Comparison of ENCODE assay signal across 24 cellular contexts in the genomic region with DNA sequence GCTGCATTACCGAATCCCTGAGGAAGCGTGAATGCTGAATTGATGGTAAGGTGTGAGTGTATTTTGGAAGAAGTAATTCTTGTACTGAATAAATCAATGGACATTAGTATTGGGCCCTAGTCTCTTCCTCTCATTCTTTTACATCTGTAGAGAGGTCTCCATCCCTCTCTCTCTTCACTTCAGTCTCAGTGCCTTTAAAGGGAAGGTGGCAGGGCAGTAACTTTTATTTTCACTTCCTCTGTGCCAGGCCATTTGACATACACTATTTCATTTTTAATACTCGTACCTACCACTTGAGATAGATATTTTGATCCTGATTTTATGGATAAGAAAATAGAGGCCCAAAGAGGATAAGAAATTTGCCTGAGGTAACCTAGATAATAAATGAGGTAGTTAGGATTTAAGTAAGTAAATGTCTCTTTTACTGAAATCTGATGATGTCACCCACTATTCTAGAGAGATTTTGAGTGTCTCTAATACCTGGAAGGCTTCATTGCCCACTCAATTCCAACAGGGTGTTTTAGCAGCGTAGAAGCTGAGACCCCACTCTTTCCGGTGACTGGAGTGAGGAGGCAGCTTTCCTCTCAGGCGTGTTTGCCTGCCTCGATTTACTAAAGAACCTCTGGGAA.
"Had no signal": no experiment of that assay in that cellular context is flagged by ENCODE, and none has a peak within 500 bp of the region (broad histone marks: within the 10 kb centered on the region; RNA-seq: fewer than 3 reads in every experiment).

No MANE protein-coding gene starts in this region.

- H3K4me1 ChIP-seq: esophagus squamous epithelium, gastrocnemius medialis, left lung, prostate gland, spleen had no signal

- FAIRE-seq: bronchial epithelial cell had no signal

- ATAC-seq: activated CD4-positive, alpha-beta T cell treated with anti-CD3 and anti-CD28 coated beads for 36 hours; activated T-cell treated with anti-CD3 and anti-CD28 coated beads, Interleukin-2, amount 50 U/mL, for 72 hours; gastrocnemius medialis; left lung had no signal

- H3K36me3 ChIP-seq: esophagus squamous epithelium, gastrocnemius medialis, left lung, neutrophil, ovary, prostate gland, spleen, thoracic aorta had no signal

- H3K4me3 ChIP-seq: coronary artery, esophagus squamous epithelium, gastrocnemius medialis, left lung, ovary, prostate gland, spleen, thoracic aorta had no signal

- H3K9me3 ChIP-seq: esophagus squamous epithelium, gastrocnemius medialis, neutrophil, ovary, prostate gland, thoracic aorta had no signal

- DNase-seq: activated B cell treated with CpG ODN at 0.5 μM for 24 hours; activated CD4-positive, alpha-beta T cell treated with anti-CD3 and anti-CD28 coated beads for 36 hours; activated CD4-positive, alpha-beta T cell treated with anti-CD3 and anti-CD28 coated beads, Interleukin-2, amount 50 U/mL, for 48 hours; activated effector memory CD4-positive, alpha-beta T cell treated with Interleukin-2 at 50 U/mL for 16 hours; activated naive CD4-positive, alpha-beta T cell treated with anti-CD3 and anti-CD28 coated beads for 36 hours; activated T-cell treated with anti-CD3 and anti-CD28 coated beads, Interleukin-2, amount 50 U/mL, for 72 hours; amygdala; cerebellar nuclear complex; esophagus squamous epithelium; gastrocnemius medialis; hippocampal formation; kidney glomerular epithelial cell; left lung; midbrain; ovary; spleen; stimulated activated CD4-positive, alpha-beta T cell treated with anti-CD3 and anti-CD28 coated beads, Interleukin-4, amount 100 ng/mL, for 1 hour; stimulated activated naive CD4-positive, alpha-beta T cell treated with Interleukin-2 at 50 U/mL for 16 hours; T1000 had no signal

- H3K27ac ChIP-seq: coronary artery, esophagus squamous epithelium, gastrocnemius medialis, left lung, neutrophil, ovary, prostate gland, spleen, thoracic aorta had no signal

- H3K27me3 ChIP-seq: esophagus squamous epithelium, gastrocnemius medialis, left lung, neutrophil, ovary, spleen had no signal
